17 cellular contexts compared by ENCODE assay signal in genomic region chr11:125250316-125250870, GRCh38.
"Had no signal": no experiment of that assay in that cellular context is flagged by ENCODE, and none has a peak within 500 bp of the region (broad histone marks: within the 10 kb centered on the region; RNA-seq: fewer than 3 reads in every experiment).

No MANE protein-coding gene starts in this region.

- H3K9me3 ChIP-seq: ascending aorta, pancreas, SJSA1, tibial nerve had no signal

- H3K27me3 ChIP-seq: ascending aorta, pancreas, SJSA1, tibial nerve had no signal

- H3K36me3 Mint-ChIP-seq: activated naive CD8-positive, alpha-beta T cell treated with anti-CD3 and anti-CD28 coated beads for 36 hours; naive B cell had no signal

- ATAC-seq: activated CD8-positive, alpha-beta T cell treated with anti-CD3 and anti-CD28 coated beads for 36 hours; activated T-cell treated with anti-CD3 and anti-CD28 coated beads, Interleukin-2, amount 50 U/mL, for 72 hours; effector memory CD8-positive, alpha-beta T cell; pancreas had no signal

- H3K4me3 Mint-ChIP-seq: activated CD8-positive, alpha-beta T cell treated with anti-CD3 and anti-CD28 coated beads for 36 hours; activated naive CD8-positive, alpha-beta T cell treated with anti-CD3 and anti-CD28 coated beads for 36 hours; activated T-cell treated with anti-CD3 and anti-CD28 coated beads, Interleukin-2, amount 50 U/mL, for 72 hours; effector memory CD8-positive, alpha-beta T cell; naive B cell had no signal

- H3K4me1 ChIP-seq: ascending aorta, pancreas, SJSA1 had no signal

- H3K27ac ChIP-seq: ascending aorta, epithelial cell of prostate, pancreas, SJSA1, skin epidermis, tibial nerve had no signal

- H3K27ac Mint-ChIP-seq: activated CD8-positive, alpha-beta T cell treated with anti-CD3 and anti-CD28 coated beads for 36 hours; activated naive CD8-positive, alpha-beta T cell treated with anti-CD3 and anti-CD28 coated beads for 36 hours; activated T-cell treated with anti-CD3 and anti-CD28 coated beads, Interleukin-2, amount 50 U/mL, for 72 hours; effector memory CD8-positive, alpha-beta T cell; naive B cell had no signal

- H3K4me1 Mint-ChIP-seq: activated naive CD8-positive, alpha-beta T cell treated with anti-CD3 and anti-CD28 coated beads for 36 hours; naive B cell had no signal

- H3K36me3 ChIP-seq: ascending aorta, pancreas, SJSA1, tibial nerve had no signal

- H3K4me3 ChIP-seq: ascending aorta, lung, pancreas, SJSA1, skin epidermis, tibial nerve had no signal

- DNase-seq: activated CD8-positive, alpha-beta memory T cell treated with anti-CD3 and anti-CD28 coated beads, Interleukin-2, amount 50 U/mL, for 4 hours; activated CD8-positive, alpha-beta T cell treated with anti-CD3 and anti-CD28 coated beads for 36 hours; activated gamma-delta T cell treated with Interleukin-2 at 50 U/mL for 16 hours; activated naive CD8-positive, alpha-beta T cell treated with anti-CD3 and anti-CD28 coated beads for 36 hours; activated T-cell treated with anti-CD3 and anti-CD28 coated beads, Interleukin-2, amount 50 U/mL, for 72 hours; caudate nucleus; cortex of kidney; effector memory CD8-positive, alpha-beta T cell; naive B cell; pancreas; T-helper 9 cell had no signal

- H3K9me3 Mint-ChIP-seq: activated CD8-positive, alpha-beta T cell treated with anti-CD3 and anti-CD28 coated beads for 36 hours; activated naive CD8-positive, alpha-beta T cell treated with anti-CD3 and anti-CD28 coated beads for 36 hours; activated T-cell treated with anti-CD3 and anti-CD28 coated beads, Interleukin-2, amount 50 U/mL, for 72 hours; effector memory CD8-positive, alpha-beta T cell; naive B cell had no signal
